ENCODE assay signal across 31 cellular contexts in the genomic region with DNA sequence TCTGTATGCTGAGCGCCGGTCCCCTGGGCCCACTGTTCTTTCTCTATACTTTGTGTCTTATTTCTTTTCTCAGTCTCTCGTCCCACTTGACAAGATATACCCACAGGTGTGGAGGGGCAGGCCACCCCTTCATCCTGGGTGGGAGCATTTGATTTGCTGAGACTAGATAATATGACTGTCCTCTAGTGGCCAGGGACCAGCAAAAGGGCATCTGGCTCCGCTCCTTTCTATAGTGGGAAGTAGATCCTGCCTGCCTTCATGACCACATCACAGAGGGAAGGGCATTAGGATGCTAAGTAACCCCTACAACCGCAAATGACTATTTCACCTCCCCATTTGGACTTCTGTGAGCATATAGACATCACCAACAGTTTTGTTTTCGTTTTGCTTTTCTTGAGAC. TPM values are rescaled to one million over a fixed set of nuclear protein-coding genes. Genes with fewer than 3 reads are reported as not detected.
"Had no signal": no experiment of that assay in that cellular context is flagged by ENCODE, and none has a peak within 500 bp of the region (broad histone marks: within the 10 kb centered on the region; RNA-seq: fewer than 3 reads in every experiment).

No MANE protein-coding gene starts in this region.

- ATAC-seq: activated CD8-positive, alpha-beta memory T cell treated with anti-CD3 and anti-CD28 coated beads, Interleukin-2, amount 10 ng/mL, durations not matched to agents 7 days and 5 days; activated CD8-positive, alpha-beta T cell treated with anti-CD3 and anti-CD28 coated beads, Interleukin-2, amount 10 ng/mL, durations not matched to agents 7 days and 5 days; activated naive CD4-positive, alpha-beta T cell treated with anti-CD3 and anti-CD28 coated beads, Interleukin-2, amount 50 U/mL, for 72 hours; body of pancreas; effector memory CD8-positive, alpha-beta T cell; gastroesophageal sphincter; lower lobe of right lung; natural killer cell; sciatic nerve; stimulated activated effector memory CD8-positive, alpha-beta T cell treated with anti-CD3 and anti-CD28 coated beads, Interleukin-12 subunit alpha, Interleukin-12 subunit beta, amount 100 ng/mL, for 72 hours; T-helper 17 cell; WTC11 had no signal

- H3K36me3 Mint-ChIP-seq: activated CD8-positive, alpha-beta memory T cell treated with anti-CD3 and anti-CD28 coated beads, Interleukin-2, amount 10 ng/mL, durations not matched to agents 7 days and 5 days; activated naive CD4-positive, alpha-beta T cell treated with anti-CD3 and anti-CD28 coated beads, Interleukin-2, amount 50 U/mL, for 72 hours; immature natural killer cell; natural killer cell; neural progenitor cell; stimulated activated effector memory CD8-positive, alpha-beta T cell treated with anti-CD3 and anti-CD28 coated beads, Interleukin-12 subunit alpha, Interleukin-12 subunit beta, amount 100 ng/mL, for 72 hours; WTC11 had no signal

- H3K4me1 ChIP-seq: body of pancreas, gastroesophageal sphincter, lower lobe of right lung, neural progenitor cell, stomach, thyroid gland had no signal

- H3K4me1 Mint-ChIP-seq: activated CD8-positive, alpha-beta memory T cell treated with anti-CD3 and anti-CD28 coated beads, Interleukin-2, amount 10 ng/mL, durations not matched to agents 7 days and 5 days; neural progenitor cell had no signal

- H3K36me3 ChIP-seq: gastroesophageal sphincter, lower lobe of right lung, neural progenitor cell, stomach, thyroid gland, upper lobe of left lung had no signal

- H2AFZ ChIP-seq: neural progenitor cell had no signal

- DNase-seq: activated CD4-positive, alpha-beta T cell treated with anti-CD3 and anti-CD28 coated beads, Interleukin-2, amount 50 U/mL, for 1 hour; activated CD8-positive, alpha-beta memory T cell treated with anti-CD3 and anti-CD28 coated beads, Interleukin-2, amount 10 ng/mL, durations not matched to agents 7 days and 5 days; activated CD8-positive, alpha-beta T cell treated with anti-CD3 and anti-CD28 coated beads, Interleukin-2, amount 10 ng/mL, durations not matched to agents 7 days and 5 days; activated naive CD4-positive, alpha-beta T cell; activated T-cell treated with anti-CD3 and anti-CD28 coated beads, Interleukin-2, amount 50 U/mL, for 48 hours; anterior cingulate cortex; body of pancreas; cerebellar nuclear complex; dorsolateral prefrontal cortex; effector memory CD8-positive, alpha-beta T cell; erythroblast; immature natural killer cell; lower lobe of right lung; mesenchymal stem cell; natural killer cell; occipital lobe; small intestine; stimulated activated CD4-positive, alpha-beta T cell treated with anti-CD3 and anti-CD28 coated beads, Interleukin-4, amount 100 ng/mL, for 24 hours; stomach; SW 1271; T-helper 17 cell; T1000; thyroid gland; upper lobe of left lung had no signal

- H3K9me3 ChIP-seq: body of pancreas, gastroesophageal sphincter, lower lobe of right lung, stomach, thyroid gland, upper lobe of left lung had no signal

- H3K9me3 Mint-ChIP-seq: activated naive CD4-positive, alpha-beta T cell treated with anti-CD3 and anti-CD28 coated beads, Interleukin-2, amount 50 U/mL, for 72 hours; effector memory CD8-positive, alpha-beta T cell; immature natural killer cell; natural killer cell; neural progenitor cell; stimulated activated effector memory CD8-positive, alpha-beta T cell treated with anti-CD3 and anti-CD28 coated beads, Interleukin-12 subunit alpha, Interleukin-12 subunit beta, amount 100 ng/mL, for 72 hours; WTC11 had no signal

- H3K27ac Mint-ChIP-seq: activated CD8-positive, alpha-beta memory T cell treated with anti-CD3 and anti-CD28 coated beads, Interleukin-2, amount 10 ng/mL, durations not matched to agents 7 days and 5 days; activated CD8-positive, alpha-beta T cell treated with anti-CD3 and anti-CD28 coated beads, Interleukin-2, amount 10 ng/mL, durations not matched to agents 7 days and 5 days; effector memory CD8-positive, alpha-beta T cell; immature natural killer cell; natural killer cell; stimulated activated effector memory CD8-positive, alpha-beta T cell treated with anti-CD3 and anti-CD28 coated beads, Interleukin-12 subunit alpha, Interleukin-12 subunit beta, amount 100 ng/mL, for 72 hours; T-helper 17 cell; WTC11 had no signal

- H3K27me3 ChIP-seq: body of pancreas, neural progenitor cell, thyroid gland, upper lobe of left lung had no signal

- H3K27ac ChIP-seq: body of pancreas, coronary artery, dorsolateral prefrontal cortex, gastroesophageal sphincter, lower lobe of right lung, neural progenitor cell, stomach, thyroid gland, upper lobe of left lung had no signal

- H3K4me3 ChIP-seq: body of pancreas, coronary artery, dorsolateral prefrontal cortex, gastroesophageal sphincter, lower lobe of right lung, neural progenitor cell, stomach, thyroid gland, upper lobe of left lung had no signal

- H3K4me3 Mint-ChIP-seq: activated CD8-positive, alpha-beta memory T cell treated with anti-CD3 and anti-CD28 coated beads, Interleukin-2, amount 10 ng/mL, durations not matched to agents 7 days and 5 days; activated CD8-positive, alpha-beta T cell treated with anti-CD3 and anti-CD28 coated beads, Interleukin-2, amount 10 ng/mL, durations not matched to agents 7 days and 5 days; effector memory CD8-positive, alpha-beta T cell; immature natural killer cell; natural killer cell; neural progenitor cell; stimulated activated effector memory CD8-positive, alpha-beta T cell treated with anti-CD3 and anti-CD28 coated beads, Interleukin-12 subunit alpha, Interleukin-12 subunit beta, amount 100 ng/mL, for 72 hours; T-helper 17 cell; WTC11 had no signal

- H3K4me2 ChIP-seq: neural progenitor cell had no signal

RNA-seq across cellular contexts. Expression of a gene that starts 25.4 kb away (rescaled TPM):
- total RNA-seq: activated CD8-positive, alpha-beta memory T cell treated with anti-CD3 and anti-CD28 coated beads, Interleukin-2, amount 10 ng/mL, durations not matched to agents 7 days and 5 days; activated CD8-positive, alpha-beta T cell treated with anti-CD3 and anti-CD28 coated beads, Interleukin-2, amount 10 ng/mL, durations not matched to agents 7 days and 5 days; natural killer cell; sciatic nerve had no signal
- polyA plus RNA-seq: immature natural killer cell had no signal
